Comparison of ENCODE assay signal across 24 cellular contexts in genomic region chr5:171632618-171633017, GRCh38.
"Had no signal": no experiment of that assay in that cellular context is flagged by ENCODE, and none has a peak within 500 bp of the region (broad histone marks: within the 10 kb centered on the region; RNA-seq: fewer than 3 reads in every experiment).

No MANE protein-coding gene starts in this region.

- H3K27ac ChIP-seq: ascending aorta, body of pancreas, breast epithelium, coronary artery, SK-N-MC had no signal

- H3K27me3 ChIP-seq: ascending aorta had no signal

- ATAC-seq: body of pancreas had no signal

- H3K9me3 ChIP-seq: ascending aorta, body of pancreas, breast epithelium had no signal

- FAIRE-seq: TTC549 had no signal

- H3K36me3 ChIP-seq: ascending aorta, breast epithelium had no signal

- H3K4me3 ChIP-seq: ascending aorta, body of pancreas, breast epithelium, coronary artery, SK-N-MC had no signal

- DNase-seq: activated CD4-positive, alpha-beta T cell treated with anti-CD3 and anti-CD28 coated beads, Interleukin-2, amount 10 ng/mL, durations not matched to agents 7 days and 5 days; activated CD4-positive, alpha-beta T cell treated with anti-CD3 and anti-CD28 coated beads, Interleukin-2, amount 50 U/mL, for 48 hours; activated CD8-positive, alpha-beta memory T cell treated with anti-CD3 and anti-CD28 coated beads, Interleukin-2, amount 50 U/mL, for 4 hours; activated effector memory CD4-positive, alpha-beta T cell treated with anti-CD3 and anti-CD28 coated beads, Interleukin-2, amount 50 U/mL, for 16 hours; activated naive CD4-positive, alpha-beta T cell treated with Interleukin-2 at 50 U/mL for 16 hours; activated naive CD8-positive, alpha-beta T cell treated with anti-CD3 and anti-CD28 coated beads, Interleukin-2, amount 10 ng/mL, durations not matched to agents 7 days and 5 days; activated T-cell treated with anti-CD3 and anti-CD28 coated beads, Interleukin-2, amount 50 U/mL, for 48 hours; amygdala; body of pancreas; NCI-H1048; NCI-H1105 treated with DMSO at 0.1 percent for 48 hours; NCI-H1436; NCI-H1694; NCI-H1930; NCI-H510A; NCI-H526; NCI-H748 treated with DMSO at 0.1 percent for 48 hours; Right ventricle myocardium superior; T1000 had no signal
